Comparison of ENCODE assay signal across 30 cellular contexts in the genomic region with DNA sequence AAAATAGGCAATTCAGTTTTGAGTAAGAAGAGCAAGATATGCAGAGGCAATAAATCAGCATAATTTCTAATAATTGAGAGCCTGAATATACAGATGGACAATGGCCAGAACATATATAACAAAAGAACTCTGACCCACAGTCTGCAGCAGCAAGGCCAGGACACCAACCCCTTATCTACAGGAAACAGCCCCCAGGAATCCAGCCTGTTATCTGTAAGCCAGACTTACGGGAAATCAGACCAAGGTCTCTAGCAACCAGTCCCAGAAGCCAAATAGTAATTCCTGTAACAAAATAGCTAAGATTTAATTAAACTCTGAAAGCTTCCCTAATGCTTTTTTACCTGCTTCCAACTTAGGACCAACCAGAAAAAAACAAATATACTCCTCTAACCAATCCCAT.
"Had no signal": no experiment of that assay in that cellular context is flagged by ENCODE, and none has a peak within 500 bp of the region (broad histone marks: within the 10 kb centered on the region; RNA-seq: fewer than 3 reads in every experiment).

No MANE protein-coding gene starts in this region.

- FAIRE-seq: endometrium, urothelium cell line had no signal

- H3K27me3 Mint-ChIP-seq: activated CD8-positive, alpha-beta memory T cell treated with anti-CD3 and anti-CD28 coated beads, Interleukin-2, amount 10 ng/mL, durations not matched to agents 7 days and 5 days had no signal

- H3K36me3 ChIP-seq: cardiac muscle cell, colonic mucosa, gastrocnemius medialis, left ventricle myocardium inferior, tibial nerve had no signal

- ATAC-seq: activated CD4-positive, alpha-beta T cell treated with anti-CD3 and anti-CD28 coated beads for 36 hours; activated CD8-positive, alpha-beta memory T cell treated with anti-CD3 and anti-CD28 coated beads, Interleukin-2, amount 10 ng/mL, durations not matched to agents 7 days and 5 days; activated CD8-positive, alpha-beta T cell treated with anti-CD3 and anti-CD28 coated beads, Interleukin-2, amount 10 ng/mL, durations not matched to agents 7 days and 5 days; activated naive CD4-positive, alpha-beta T cell treated with anti-CD3 and anti-CD28 coated beads, Interleukin-2, amount 50 U/mL, for 72 hours; activated T-cell treated with anti-CD3 and anti-CD28 coated beads, Interleukin-2, amount 50 U/mL, for 72 hours; body of pancreas; gastrocnemius medialis; naive thymus-derived CD4-positive, alpha-beta T cell; psoas muscle; T-helper 17 cell had no signal

- H3K79me2 ChIP-seq: hepatocyte, parathyroid adenoma had no signal

- H3K9me3 ChIP-seq: body of pancreas, colonic mucosa, gastrocnemius medialis, left ventricle myocardium inferior, psoas muscle, tibial nerve had no signal

- H3K4me1 Mint-ChIP-seq: activated CD4-positive, alpha-beta T cell treated with anti-CD3 and anti-CD28 coated beads for 36 hours; activated CD8-positive, alpha-beta memory T cell treated with anti-CD3 and anti-CD28 coated beads, Interleukin-2, amount 10 ng/mL, durations not matched to agents 7 days and 5 days; T-helper 17 cell had no signal

- H3K4me1 ChIP-seq: body of pancreas, colonic mucosa, gastrocnemius medialis, left ventricle myocardium inferior, parathyroid adenoma, psoas muscle, tibial nerve had no signal

- H3K4me2 ChIP-seq: hepatocyte had no signal

- H3K27me3 ChIP-seq: body of pancreas, cardiac muscle cell, colonic mucosa, gastrocnemius medialis, hepatocyte, tibial nerve had no signal

- H3K4me3 Mint-ChIP-seq: activated CD4-positive, alpha-beta T cell treated with anti-CD3 and anti-CD28 coated beads for 36 hours; activated CD8-positive, alpha-beta memory T cell treated with anti-CD3 and anti-CD28 coated beads, Interleukin-2, amount 10 ng/mL, durations not matched to agents 7 days and 5 days; activated CD8-positive, alpha-beta T cell treated with anti-CD3 and anti-CD28 coated beads, Interleukin-2, amount 10 ng/mL, durations not matched to agents 7 days and 5 days; activated T-cell treated with anti-CD3 and anti-CD28 coated beads, Interleukin-2, amount 50 U/mL, for 72 hours; naive thymus-derived CD4-positive, alpha-beta T cell; T-helper 17 cell had no signal

- H3K27ac Mint-ChIP-seq: activated CD4-positive, alpha-beta T cell treated with anti-CD3 and anti-CD28 coated beads for 36 hours; activated CD8-positive, alpha-beta memory T cell treated with anti-CD3 and anti-CD28 coated beads, Interleukin-2, amount 10 ng/mL, durations not matched to agents 7 days and 5 days; activated CD8-positive, alpha-beta T cell treated with anti-CD3 and anti-CD28 coated beads, Interleukin-2, amount 10 ng/mL, durations not matched to agents 7 days and 5 days; activated naive CD4-positive, alpha-beta T cell treated with anti-CD3 and anti-CD28 coated beads, Interleukin-2, amount 50 U/mL, for 72 hours; activated T-cell treated with anti-CD3 and anti-CD28 coated beads, Interleukin-2, amount 50 U/mL, for 72 hours; naive thymus-derived CD4-positive, alpha-beta T cell; T-helper 17 cell had no signal

- H3K4me3 ChIP-seq: body of pancreas, cardiac muscle cell, colonic mucosa, gastrocnemius medialis, hepatocyte, left ventricle myocardium inferior, psoas muscle, tibial nerve had no signal

- DNase-seq: activated CD4-positive, alpha-beta T cell treated with anti-CD3 and anti-CD28 coated beads for 36 hours; activated CD4-positive, CD25-positive, alpha-beta regulatory T cell; activated CD8-positive, alpha-beta memory T cell treated with anti-CD3 and anti-CD28 coated beads, Interleukin-2, amount 10 ng/mL, durations not matched to agents 7 days and 5 days; activated CD8-positive, alpha-beta T cell treated with anti-CD3 and anti-CD28 coated beads, Interleukin-2, amount 10 ng/mL, durations not matched to agents 7 days and 5 days; activated naive CD4-positive, alpha-beta T cell; activated T-cell treated with anti-CD3 and anti-CD28 coated beads, Interleukin-2, amount 50 U/mL, for 72 hours; anterior cingulate cortex; body of pancreas; cerebellar nuclear complex; colonic mucosa; effector CD8-positive, alpha-beta T cell; gastrocnemius medialis; islet precursor cell; left ventricle myocardium inferior; mammary epithelial cell; midbrain; naive thymus-derived CD4-positive, alpha-beta T cell; occipital lobe; psoas muscle; stimulated activated CD4-positive, alpha-beta T cell treated with anti-CD3 and anti-CD28 coated beads, Interleukin-2, amount 100 ng/mL, for 48 hours; stimulated activated naive CD4-positive, alpha-beta T cell treated with Interleukin-2 at 50 U/mL for 16 hours; T-helper 17 cell; T1000 had no signal

- H3K36me3 Mint-ChIP-seq: activated CD8-positive, alpha-beta memory T cell treated with anti-CD3 and anti-CD28 coated beads, Interleukin-2, amount 10 ng/mL, durations not matched to agents 7 days and 5 days; activated naive CD4-positive, alpha-beta T cell treated with anti-CD3 and anti-CD28 coated beads, Interleukin-2, amount 50 U/mL, for 72 hours; naive thymus-derived CD4-positive, alpha-beta T cell had no signal

- H2AFZ ChIP-seq: hepatocyte, parathyroid adenoma had no signal

- H3K27ac ChIP-seq: body of pancreas, cardiac muscle cell, colonic mucosa, gastrocnemius medialis, hepatocyte, left ventricle myocardium inferior, parathyroid adenoma, psoas muscle, tibial nerve had no signal

- H3K9ac ChIP-seq: parathyroid adenoma had no signal
